In the genomic region with DNA sequence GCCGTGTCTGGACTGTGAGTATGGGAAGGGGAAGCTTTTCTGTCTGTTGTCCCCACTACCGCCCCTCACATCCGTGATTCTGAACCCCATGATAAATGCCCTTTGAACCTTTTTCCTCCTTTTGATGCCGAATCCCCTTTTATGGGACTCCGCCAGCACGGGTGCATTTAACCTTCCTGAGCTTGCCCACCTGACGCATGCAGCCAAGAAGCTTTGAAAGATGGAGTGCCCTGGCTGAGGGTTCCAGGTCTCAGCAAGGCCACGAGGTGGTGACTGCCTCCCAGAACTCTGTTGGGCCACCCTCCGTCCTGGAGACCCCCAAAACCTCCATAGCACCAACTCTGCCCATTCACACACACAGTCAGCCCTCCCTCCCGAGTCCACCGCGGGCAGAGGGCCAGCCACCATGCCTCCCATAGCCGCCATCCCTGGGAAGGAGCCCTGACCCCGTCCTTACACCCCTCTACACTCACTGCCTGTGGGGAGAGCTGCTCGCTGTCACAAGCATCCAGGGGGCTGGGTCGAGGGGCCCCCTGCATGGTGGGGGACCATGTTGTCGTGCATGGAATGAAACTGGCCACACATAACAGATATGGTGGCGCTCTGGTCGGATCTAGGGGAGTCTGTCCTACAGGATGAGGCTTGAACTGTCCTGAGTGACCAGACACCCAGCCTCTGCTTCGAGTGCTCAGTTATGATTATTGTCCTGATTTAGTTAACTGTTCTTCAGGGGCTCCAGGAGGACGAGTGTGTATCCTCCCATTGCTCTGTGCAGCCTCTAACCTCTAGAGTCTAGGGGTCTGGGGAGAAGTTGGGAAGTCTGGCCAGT, we compare ENCODE assay signal across 8 cellular contexts. TPM values are rescaled to one million over a fixed set of nuclear protein-coding genes. Genes with fewer than 3 reads are reported as not detected.
DNase-seq lines count a peak whose midpoint lies in the region; ATAC-seq, FAIRE-seq and TF ChIP-seq lines count a peak whose summit lies in the region.

No MANE protein-coding gene starts in this region.

- TF ChIP-seq EP300 in gastroesophageal sphincter (IDR thresholded peaks at IDR 0.05), result no peak

- no peak for TF ChIP-seq CTCF in GM23338 (conservative IDR thresholded peaks at IDR 0.05; ENCODE audit: low read depth in 2 of 2)
- no peak for TF ChIP-seq CTCF in gastroesophageal sphincter (IDR thresholded peaks at IDR 0.05)

- H3K27ac Mint-ChIP-seq in GM23338, result no peak overlapping the region
- H3K27ac Mint-ChIP-seq in T-helper 17 cell, result peak overlapping the region; percentile 93

- 42 to 71% methylated on average over 7 to 8 of the region's 21 CpGs for WGBS in gastroesophageal sphincter (ENCODE audit: low coverage in 1 of 2), 2 donors

- H3K4me1 ChIP-seq in GM23338 (ENCODE audit: insufficient read depth) (peaks cover 10% of the 10 kb centered on the region), gastroesophageal sphincter (peaks cover 4 to 67% (median 21%) of the 10 kb centered on the region in 3 donors)

- no peaks in the 10 kb centered on the region for H3K9me3 ChIP-seq in T-helper 17 cell (ENCODE audit: control insufficient read depth, low read length, poor library complexity, severe bottlenecking)
- H3K9me3 ChIP-seq in gastroesophageal sphincter, result no peaks in the 10 kb centered on the region

- H3K4me3 Mint-ChIP-seq in GM23338 (peak overlapping the region; percentile 90), T-helper 17 cell (peak overlapping the region; percentile 94)

- ATAC-seq in GM23338 (no peak), T-helper 17 cell (peak; percentile 17), gastroesophageal sphincter (no peak)

- H3K27ac ChIP-seq in GM23338 (ENCODE audit: low read depth) (no peak overlapping the region), gastroesophageal sphincter (peak overlapping the region in 3 of 4 donors; percentile 92 to 98 (median 96)), skin epidermis (peak overlapping the region; percentile 52 to 99 (median 93))

- H2AFZ ChIP-seq in GM23338, result peak overlapping the region; percentile 83; the same call in 1 of the 2 replicates

- peaks cover 3% of the 10 kb centered on the region; the same call in 1 of the 2 replicates for H3K9me2 ChIP-seq in GM23338 (ENCODE audit: insufficient read depth)

- H3K27me3 Mint-ChIP-seq in GM23338 (ENCODE audit: insufficient read depth, low read depth, poor library complexity) (peaks cover 7% of the 10 kb centered on the region), T-helper 17 cell (no peaks in the 10 kb centered on the region)

- FAIRE-seq in frontal cortex (lab: Jason Lieb, UNC), result no peak

- H3F3A ChIP-seq in GM23338 (replicated peaks; ENCODE audit: low read depth), result 0 out of 2 replicates have a peak, but pooled peaks cover 7% of the 10 kb centered on the region

- H3K79me2 ChIP-seq in GM23338 (replicated peaks; ENCODE audit: insufficient read depth), result no peaks in the 10 kb centered on the region; the same call in 1 of the 2 replicates

- no peak for TF ChIP-seq POLR2A in gastroesophageal sphincter (IDR thresholded peaks at IDR 0.05)

- peaks cover 19% of the 10 kb centered on the region for H3K4me1 Mint-ChIP-seq in GM23338
- peaks cover 31% of the 10 kb centered on the region for H3K4me1 Mint-ChIP-seq in T-helper 17 cell

- DNase-seq in GM23338 (ENCODE audit: low spot score), result no peak
- no peak for DNase-seq in T-helper 17 cell
- DNase-seq in cerebellar cortex (ENCODE audit: low spot score), result no peak
- DNase-seq in frontal cortex (ENCODE audit: low spot score in 2 of 2), result no peak
- no peak for DNase-seq in dedifferentiated amniotic fluid mesenchymal stem cell (ENCODE audit: extremely low spot score)
- DNase-seq in NCI-H774 (lab: John Stamatoyannopoulos, UW), result no peak

- H3K4me3 ChIP-seq in GM23338, result peak overlapping the region; percentile 57
- H3K4me3 ChIP-seq in gastroesophageal sphincter, result peak overlapping the region; percentile 72 to 93
- peak overlapping the region; percentile 55 to 83 (median 69) for H3K4me3 ChIP-seq in skin epidermis

- H3K36me3 ChIP-seq in GM23338 (ENCODE audit: insufficient read depth), result peaks cover under 1% of the 10 kb centered on the region; the same call in 1 of the 2 replicates
- peaks cover 0 to 11% of the 10 kb centered on the region in 2 donors for H3K36me3 ChIP-seq in gastroesophageal sphincter

- no peaks in the 10 kb centered on the region for H4K20me1 ChIP-seq in GM23338 (replicated peaks; ENCODE audit: insufficient read depth)

- peak overlapping the region; percentile 76 for H3K4me2 ChIP-seq in GM23338

- peaks cover 13% of the 10 kb centered on the region for H3K9me3 Mint-ChIP-seq in GM23338

- H3K36me3 Mint-ChIP-seq in GM23338 (ENCODE audit: low read depth) (peaks cover 14% of the 10 kb centered on the region), T-helper 17 cell (ENCODE audit: low read depth) (peaks cover 2% of the 10 kb centered on the region)

- H3K27me3 ChIP-seq in GM23338 (ENCODE audit: insufficient read depth) (no peaks in the 10 kb centered on the region), gastroesophageal sphincter (no peaks in the 10 kb centered on the region)

TF ChIP-seq in GM23338, 12 proteins besides CTCF, POLR2A, EP300 and RAD21 (continues in another document):
- TF ChIP-seq CREB1 (CRISPR knock-in tag; IDR thresholded peaks at IDR 0.05; ENCODE audit: low read depth), result no peak
- TF ChIP-seq, protein P1, sequence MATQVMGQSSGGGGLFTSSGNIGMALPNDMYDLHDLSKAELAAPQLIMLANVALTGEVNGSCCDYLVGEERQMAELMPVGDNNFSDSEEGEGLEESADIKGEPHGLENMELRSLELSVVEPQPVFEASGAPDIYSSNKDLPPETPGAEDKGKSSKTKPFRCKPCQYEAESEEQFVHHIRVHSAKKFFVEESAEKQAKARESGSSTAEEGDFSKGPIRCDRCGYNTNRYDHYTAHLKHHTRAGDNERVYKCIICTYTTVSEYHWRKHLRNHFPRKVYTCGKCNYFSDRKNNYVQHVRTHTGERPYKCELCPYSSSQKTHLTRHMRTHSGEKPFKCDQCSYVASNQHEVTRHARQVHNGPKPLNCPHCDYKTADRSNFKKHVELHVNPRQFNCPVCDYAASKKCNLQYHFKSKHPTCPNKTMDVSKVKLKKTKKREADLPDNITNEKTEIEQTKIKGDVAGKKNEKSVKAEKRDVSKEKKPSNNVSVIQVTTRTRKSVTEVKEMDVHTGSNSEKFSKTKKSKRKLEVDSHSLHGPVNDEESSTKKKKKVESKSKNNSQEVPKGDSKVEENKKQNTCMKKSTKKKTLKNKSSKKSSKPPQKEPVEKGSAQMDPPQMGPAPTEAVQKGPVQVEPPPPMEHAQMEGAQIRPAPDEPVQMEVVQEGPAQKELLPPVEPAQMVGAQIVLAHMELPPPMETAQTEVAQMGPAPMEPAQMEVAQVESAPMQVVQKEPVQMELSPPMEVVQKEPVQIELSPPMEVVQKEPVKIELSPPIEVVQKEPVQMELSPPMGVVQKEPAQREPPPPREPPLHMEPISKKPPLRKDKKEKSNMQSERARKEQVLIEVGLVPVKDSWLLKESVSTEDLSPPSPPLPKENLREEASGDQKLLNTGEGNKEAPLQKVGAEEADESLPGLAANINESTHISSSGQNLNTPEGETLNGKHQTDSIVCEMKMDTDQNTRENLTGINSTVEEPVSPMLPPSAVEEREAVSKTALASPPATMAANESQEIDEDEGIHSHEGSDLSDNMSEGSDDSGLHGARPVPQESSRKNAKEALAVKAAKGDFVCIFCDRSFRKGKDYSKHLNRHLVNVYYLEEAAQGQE (IDR thresholded peaks at IDR 0.05; ENCODE audit: unreplicated experiment), result no peak
- TF ChIP-seq, protein P2, sequence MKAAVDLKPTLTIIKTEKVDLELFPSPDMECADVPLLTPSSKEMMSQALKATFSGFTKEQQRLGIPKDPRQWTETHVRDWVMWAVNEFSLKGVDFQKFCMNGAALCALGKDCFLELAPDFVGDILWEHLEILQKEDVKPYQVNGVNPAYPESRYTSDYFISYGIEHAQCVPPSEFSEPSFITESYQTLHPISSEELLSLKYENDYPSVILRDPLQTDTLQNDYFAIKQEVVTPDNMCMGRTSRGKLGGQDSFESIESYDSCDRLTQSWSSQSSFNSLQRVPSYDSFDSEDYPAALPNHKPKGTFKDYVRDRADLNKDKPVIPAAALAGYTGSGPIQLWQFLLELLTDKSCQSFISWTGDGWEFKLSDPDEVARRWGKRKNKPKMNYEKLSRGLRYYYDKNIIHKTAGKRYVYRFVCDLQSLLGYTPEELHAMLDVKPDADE (IDR thresholded peaks at IDR 0.05), result no peak
- TF ChIP-seq ZNF331 (CRISPR knock-in tag; IDR thresholded peaks at IDR 0.05; ENCODE audit: low read depth), result no peak
- TF ChIP-seq NANOG (IDR thresholded peaks at IDR 0.05; ENCODE audit: borderline replicate concordance), result no peak
- TF ChIP-seq EZH2 (IDR thresholded peaks at IDR 0.05; ENCODE audit: low read depth, unreplicated experiment), result no peak
- no peak for TF ChIP-seq JUNB (IDR thresholded peaks at IDR 0.05; ENCODE audit: unreplicated experiment)
- no peak for TF ChIP-seq EZH2phosphoT487 (IDR thresholded peaks at IDR 0.05; ENCODE audit: unreplicated experiment)
- no peak for TF ChIP-seq ZNF114 (CRISPR knock-in tag; IDR thresholded peaks at IDR 0.05)
- no peak for TF ChIP-seq STAT1 (IDR thresholded peaks at IDR 0.05; ENCODE audit: unreplicated experiment)
- TF ChIP-seq POLR2AphosphoS5 (IDR thresholded peaks at IDR 0.05; ENCODE audit: low read depth), result no peak

RNA-seq across cellular contexts. Expression of a gene that starts 0.8 kb away (rescaled TPM):
- total RNA-seq in GM23338 (2014; rRNA removed; shearing (Covaris generic)), result 29.8 and 35.1 TPM in 2 replicates
- 29.6 and 32.6 TPM in 2 replicates for polyA plus RNA-seq in GM23338 (2016; fragmentation: Nextera tagmentation; extraction: Ambion mirVana)
- total RNA-seq in T-helper 17 cell (10 to 100 TPM; 28.2 to 37.3 TPM), gastroesophageal sphincter (100 to 1,000 TPM; 105 to 235 (median 208) TPM), frontal cortex (26.5 TPM)

RNA-seq across cellular contexts. Expression of a gene that starts 0.9 kb away (rescaled TPM):
- 11.2 and 14.1 TPM in 2 replicates for total RNA-seq in GM23338 (2014; rRNA removed; shearing (Covaris generic))
- 9.2 and 12.4 TPM in 2 replicates for polyA plus RNA-seq in GM23338 (2016; fragmentation: Nextera tagmentation; extraction: Ambion mirVana)
- total RNA-seq in T-helper 17 cell (10 to 100 TPM; 16.8 to 25.6 TPM), gastroesophageal sphincter (10 to 100 TPM; 16.7 to 33.1 (median 20.3) TPM), frontal cortex (15.5 TPM)
